1 cellular context compared by ENCODE assay signal in the genomic region with DNA sequence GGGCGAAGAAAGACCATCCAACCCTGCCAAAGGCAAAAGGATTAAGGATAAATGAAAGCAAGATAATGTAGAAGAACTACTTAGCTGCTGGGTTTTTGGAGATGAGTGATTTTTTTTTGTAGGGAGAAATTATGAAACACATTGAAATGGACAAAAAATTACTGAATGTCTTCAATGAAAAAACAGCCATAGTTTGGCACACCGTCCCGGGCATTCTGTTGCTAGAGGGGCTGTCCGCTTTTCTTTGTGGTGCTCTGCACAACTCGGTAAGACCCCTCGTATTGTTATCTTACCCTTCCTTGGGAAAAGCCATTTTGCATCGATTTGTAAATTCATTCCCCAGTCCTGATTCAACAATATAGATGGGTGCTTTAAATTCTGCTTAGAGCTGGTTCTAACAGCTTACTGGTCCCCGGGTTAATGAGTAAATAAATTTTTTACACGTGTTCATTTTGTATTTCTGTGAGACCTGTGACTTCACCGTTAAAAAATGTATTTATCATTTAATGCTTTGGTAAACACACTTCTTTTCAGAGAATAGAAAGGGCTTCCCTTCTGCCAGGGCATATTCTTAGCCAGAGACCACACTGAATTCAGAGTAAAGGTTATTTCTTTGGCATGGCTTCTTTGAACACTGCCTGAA.
A peak's percentile ranks its signal among the peaks of the same experiment; 100 is the strongest.
TF ChIP-seq lines count a peak whose summit lies in the region.

No MANE protein-coding gene starts in this region.

TF ChIP-seq in GM12878, 131 proteins besides CTCF, POLR2A, EP300 and RAD21:
- TF ChIP-seq FOXM1 (IDR thresholded peaks at IDR 0.05; ENCODE audit: low read depth, low read length), result no peak
- 0 out of 2 replicates have a peak, but pooled peaks have one; percentile 32 for TF ChIP-seq RB1 (IDR thresholded peaks at IDR 0.05; ENCODE audit: borderline replicate concordance)
- 0 out of 2 replicates have a peak, but pooled peaks have one; percentile 43 for TF ChIP-seq GATAD2B (conservative IDR thresholded peaks at IDR 0.05; ENCODE audit: low read depth)
- peak; percentile 18; the same call in 1 of the 2 replicates for TF ChIP-seq MTA2 (IDR thresholded peaks at IDR 0.05; ENCODE audit: low read depth)
- TF ChIP-seq TCF3 (IDR thresholded peaks at IDR 0.05; ENCODE audit: borderline replicate concordance, insufficient read depth, low read depth, low read length), result no peak
